ENCODE assay signal across 8 cellular contexts in genomic region chr9:68704804-68705635, GRCh38.
DNase-seq lines count a peak whose midpoint lies in the region; ATAC-seq and TF ChIP-seq lines count a peak whose summit lies in the region.

A gene with protein sequence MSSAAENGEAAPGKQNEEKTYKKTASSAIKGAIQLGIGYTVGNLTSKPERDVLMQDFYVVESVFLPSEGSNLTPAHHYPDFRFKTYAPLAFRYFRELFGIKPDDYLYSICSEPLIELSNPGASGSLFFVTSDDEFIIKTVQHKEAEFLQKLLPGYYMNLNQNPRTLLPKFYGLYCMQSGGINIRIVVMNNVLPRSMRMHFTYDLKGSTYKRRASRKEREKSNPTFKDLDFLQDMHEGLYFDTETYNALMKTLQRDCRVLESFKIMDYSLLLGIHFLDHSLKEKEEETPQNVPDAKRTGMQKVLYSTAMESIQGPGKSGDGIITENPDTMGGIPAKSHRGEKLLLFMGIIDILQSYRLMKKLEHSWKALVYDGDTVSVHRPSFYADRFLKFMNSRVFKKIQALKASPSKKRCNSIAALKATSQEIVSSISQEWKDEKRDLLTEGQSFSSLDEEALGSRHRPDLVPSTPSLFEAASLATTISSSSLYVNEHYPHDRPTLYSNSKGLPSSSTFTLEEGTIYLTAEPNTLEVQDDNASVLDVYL (plus strand): TSS chr9:68705240. CDS start chr9:68822615, 117,375 bp downstream.

- peak; percentile 83 for ATAC-seq in GM18511 (IDR thresholded peaks at IDR 0.05; ENCODE audit: unreplicated experiment)
- ATAC-seq in HG02943 (IDR thresholded peaks at IDR 0.05; ENCODE audit: low read depth, unreplicated experiment): peak; percentile 82

- H3K27ac ChIP-seq in muscle layer of colon (ENCODE audit: low read depth, low read length): no peak within 1 kb of the TSS

- H3K9me3 ChIP-seq in muscle layer of colon (ENCODE audit: low read length): no peaks in the 10 kb centered on the region

- DNase-seq in AG10803 (ENCODE audit: low read depth) (peak; percentile 34), NCI-H2029 (lab: John Stamatoyannopoulos, UW) (peak; percentile 60), fibroblast of gingiva (ENCODE audit: low read depth) (peak; percentile 40), stromal cell of bone marrow (ENCODE audit: low read depth) (peak; percentile 5)
- DNase-seq in activated CD4-positive, alpha-beta T cell treated with anti-CD3 and anti-CD28 coated beads, Interleukin-2, amount 50 U/mL, for 48 hours: peak; percentile 57 to 68

- no peaks in the 10 kb centered on the region for H3K36me3 ChIP-seq in muscle layer of colon (ENCODE audit: insufficient read depth, low read length)

- H3K27me3 ChIP-seq in muscle layer of colon (ENCODE audit: control insufficient read depth in 1 of 2, insufficient read depth in 2 of 2, low read length in 2 of 2): no peaks in the 10 kb centered on the region

- H3K4me3 ChIP-seq in AG10803 (ENCODE audit: low read length) (peak within 1 kb of the TSS; percentile 39), muscle layer of colon (ENCODE audit: low read depth in 1 of 2, low read length in 2 of 2) (peak within 1 kb of the TSS; percentile 58 to 65)

- H3K4me1 ChIP-seq in muscle layer of colon (ENCODE audit: insufficient read depth, low read length): peaks cover 14% of the 10 kb centered on the region

- TF ChIP-seq CTCF in AG10803 (conservative IDR thresholded peaks at IDR 0.05; ENCODE audit: low read length): no peak

- H3K9ac ChIP-seq in muscle layer of colon (ENCODE audit: low read length): peak within 1 kb of the TSS; percentile 42

Comparison
In these comparisons a context has a peak if more than half of its experiments do, and no peak if none do; other contexts are left out.
1. DNase-seq: peak in every context shown above with its lines; median percentile 62 in activated CD4-positive, alpha-beta T cell treated with anti-CD3 and anti-CD28 coated beads, Interleukin-2, amount 50 U/mL, for 48 hours; 60 in NCI-H2029; 40 in fibroblast of gingiva; 34 in AG10803; 5 in stromal cell of bone marrow.